27 cellular contexts compared by ENCODE assay signal in the genomic region with DNA sequence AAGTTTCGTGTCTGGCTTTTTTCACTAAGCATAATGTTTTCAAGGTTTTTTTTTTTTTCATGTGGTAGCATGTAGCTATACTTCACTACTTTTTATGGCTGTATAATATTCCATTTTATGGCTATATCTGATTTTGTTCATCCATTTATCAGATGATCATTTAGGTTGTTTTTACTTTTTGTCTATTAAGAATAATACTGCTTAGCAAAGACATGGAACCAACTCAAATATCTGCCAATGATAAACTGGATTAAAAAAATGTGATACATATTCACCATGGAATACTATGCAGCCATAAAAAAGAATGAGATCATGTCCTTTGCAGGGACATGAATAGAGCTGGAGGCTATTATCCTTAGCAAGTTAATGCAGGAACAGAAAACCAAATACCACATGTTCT.
"Had no signal": no experiment of that assay in that cellular context is flagged by ENCODE, and none has a peak within 500 bp of the region (broad histone marks: within the 10 kb centered on the region; RNA-seq: fewer than 3 reads in every experiment).

No MANE protein-coding gene starts in this region.

- H3K36me3 ChIP-seq: colonic mucosa, esophagus muscularis mucosa, esophagus squamous epithelium, gastrocnemius medialis, gastroesophageal sphincter, heart left ventricle, heart right ventricle had no signal

- H3K9me3 ChIP-seq: colonic mucosa, esophagus muscularis mucosa, esophagus squamous epithelium, gastrocnemius medialis, gastroesophageal sphincter, heart right ventricle had no signal

- H3K27ac ChIP-seq: colonic mucosa, coronary artery, dorsolateral prefrontal cortex, epithelial cell of prostate, esophagus muscularis mucosa, esophagus squamous epithelium, foreskin keratinocyte, gastrocnemius medialis, gastroesophageal sphincter, heart left ventricle, heart right ventricle had no signal

- H3K27me3 ChIP-seq: colonic mucosa, esophagus muscularis mucosa, esophagus squamous epithelium, foreskin keratinocyte, gastrocnemius medialis, gastroesophageal sphincter had no signal

- H3K4me3 ChIP-seq: colonic mucosa, coronary artery, dorsolateral prefrontal cortex, esophagus muscularis mucosa, esophagus squamous epithelium, gastrocnemius medialis, gastroesophageal sphincter, heart left ventricle, heart right ventricle had no signal

- H3K4me1 ChIP-seq: colonic mucosa, esophagus squamous epithelium, foreskin keratinocyte, gastrocnemius medialis, heart left ventricle, heart right ventricle had no signal

- ATAC-seq: effector memory CD8-positive, alpha-beta T cell; esophagus mucosa; foreskin keratinocyte; gastrocnemius medialis; gastroesophageal sphincter; heart left ventricle; heart right ventricle had no signal

- DNase-seq: colonic mucosa; cortex of kidney; dermis blood vessel endothelial cell; dorsolateral prefrontal cortex; effector CD4-positive, alpha-beta T cell; effector CD8-positive, alpha-beta T cell; effector memory CD4-positive, alpha-beta T cell; effector memory CD8-positive, alpha-beta T cell; endodermal cell; erythroblast; esophagus squamous epithelium; foreskin fibroblast; foreskin keratinocyte; foreskin melanocyte; gastrocnemius medialis; glutamatergic neuron; head of caudate nucleus; heart left ventricle; heart right ventricle had no signal

- FAIRE-seq: endometrium, endothelial cell of umbilical vein, frontal cortex had no signal
